Comparison of ENCODE assay signal across 8 cellular contexts in the genomic region with DNA sequence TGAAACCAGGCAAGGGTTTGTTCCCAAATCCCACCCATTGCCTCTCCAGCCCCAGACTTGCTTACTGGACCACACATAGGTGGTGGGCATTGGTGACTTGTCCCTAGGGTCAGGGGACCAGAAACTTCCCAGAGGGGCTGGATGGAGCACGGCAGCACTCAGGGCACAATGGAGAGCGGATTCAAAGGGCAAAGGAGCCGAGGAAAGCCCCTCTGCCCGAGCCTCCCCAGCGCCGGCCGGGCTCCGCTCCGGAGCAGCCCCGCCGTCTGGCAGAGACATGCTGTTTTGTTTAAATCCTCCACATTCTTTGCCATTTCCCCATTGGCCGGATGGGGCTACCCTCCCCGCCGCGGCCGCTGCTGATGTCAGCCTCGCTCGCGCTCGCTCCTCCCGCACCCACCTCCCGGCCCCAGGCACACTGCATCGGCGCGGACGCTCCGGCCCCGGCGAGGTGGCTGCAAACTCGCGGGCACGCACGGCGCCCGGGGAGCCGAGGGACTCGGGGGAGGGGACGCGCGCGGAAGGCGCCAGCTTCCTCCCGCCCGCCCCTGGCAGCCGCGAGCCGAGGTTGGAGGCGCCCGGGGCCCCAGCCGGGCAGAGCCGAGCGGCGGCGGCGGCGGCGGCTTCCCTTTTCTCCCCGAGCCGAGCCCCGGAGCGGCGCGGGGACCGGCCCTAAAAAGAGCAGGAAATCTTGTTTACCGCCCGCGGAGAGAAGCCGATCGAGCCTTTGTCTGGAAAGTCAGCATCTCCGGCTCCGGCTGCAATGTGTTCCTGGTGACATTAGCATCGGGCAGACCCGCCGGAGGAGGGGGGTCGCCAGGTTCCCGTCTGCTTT. TPM values are rescaled to one million over a fixed set of nuclear protein-coding genes. Genes with fewer than 3 reads are reported as not detected.
DNase-seq lines count a peak whose midpoint lies in the region; ATAC-seq and TF ChIP-seq lines count a peak whose summit lies in the region.

A gene (plus strand): TSS at position 390 of the 835 bp plus-strand sequence.

- DNase-seq in NCI-H2171 treated with DMSO at 0.1 percent for 48 hours (lab: John Stamatoyannopoulos, UW) (peak; percentile 78), MCF 10A (ENCODE audit: unreplicated experiment) (peak; percentile 88)

- no peaks in the 10 kb centered on the region for H3K9me3 Mint-ChIP-seq in MCF 10A (ENCODE audit: unreplicated experiment)

- H3K4me3 ChIP-seq in iPS-20b (ENCODE audit: low read length) (peak within 1 kb of the TSS; percentile 85), skin epidermis (peak within 1 kb of the TSS; percentile 51 to 80 (median 69))

- no peak within 1 kb of the TSS for H3K27ac Mint-ChIP-seq in MCF 10A (ENCODE audit: low read depth, unreplicated experiment)

- H3K4me1 Mint-ChIP-seq in MCF 10A (ENCODE audit: insufficient read depth, unreplicated experiment) = peaks cover 11% of the 10 kb centered on the region

- intact Hi-C loops in MCF 10A (cut with micrococcal nuclease) = loop anchor here (10.0 kb wide), 1 partner anchor 338 kb away; a partner anchor contains a TSS

- BruUV-seq in MCF 10A (replicated peaks; lab: Mats Ljungman, UMichigan) = TSS peak; percentile 24

- H3K27ac ChIP-seq in 22Rv1 (peak within 1 kb of the TSS; percentile 47), VCaP (peak within 1 kb of the TSS; percentile 65), iPS-20b (ENCODE audit: low read length) (peak within 1 kb of the TSS; percentile 100), skin epidermis (peak within 1 kb of the TSS; percentile 68 to 94 (median 85))

- no peaks in the 10 kb centered on the region for H3K36me3 Mint-ChIP-seq in MCF 10A (ENCODE audit: insufficient read depth, unreplicated experiment)

- H3K4me1 ChIP-seq in iPS-20b (ENCODE audit: insufficient read depth, low read length) = peaks cover 7% of the 10 kb centered on the region; the same call in 1 of the 2 replicates

- H3K27me3 Mint-ChIP-seq in MCF 10A (ENCODE audit: insufficient read depth, unreplicated experiment) = no peaks in the 10 kb centered on the region

- CTCF ChIA-PET in MCF 10A (lab: Yijun Ruan, JAX) = interaction anchor here (0.7 to 6.6 kb wide), 14 partner anchors 11 to 318 kb away, joined by 3 to 91 read pairs (median 16); a partner anchor contains a TSS

- POLR2A ChIA-PET in MCF 10A (lab: Yijun Ruan, JAX) = interaction anchor here (0.9 to 5.6 kb wide), 7 partner anchors 12 to 341 kb away, joined by 3 to 54 read pairs (median 3); a partner anchor contains a TSS

- H3K27me3 ChIP-seq in iPS-20b (ENCODE audit: insufficient read depth, low read length) = no peaks in the 10 kb centered on the region

- peak within 1 kb of the TSS; percentile 90 for H3K9ac ChIP-seq in iPS-20b (ENCODE audit: low read depth, low read length)

- TF ChIP-seq CTCF in 22Rv1 (IDR thresholded peaks at IDR 0.05) = 0 out of 2 replicates have a peak, but pooled peaks have one; percentile 2
- no peak for TF ChIP-seq CTCF in VCaP (conservative IDR thresholded peaks at IDR 0.05)
- no peak for TF ChIP-seq CTCF in MCF 10A (IDR thresholded peaks at IDR 0.05; ENCODE audit: unreplicated experiment)

- no peaks in the 10 kb centered on the region for H3K9me3 ChIP-seq in iPS-20b (ENCODE audit: insufficient read depth, low read depth, low read length)

- ATAC-seq in GM18519 (IDR thresholded peaks at IDR 0.05; ENCODE audit: low FRiP score, unreplicated experiment) = peak; percentile 55
- ATAC-seq in HG03045 (IDR thresholded peaks at IDR 0.05; ENCODE audit: unreplicated experiment) = peak; percentile 78

- peak within 1 kb of the TSS; percentile 75 for H3K4me3 Mint-ChIP-seq in MCF 10A (ENCODE audit: unreplicated experiment)

- H3K36me3 ChIP-seq in iPS-20b (ENCODE audit: insufficient read depth, low read depth, low read length) = no peaks in the 10 kb centered on the region

RNA-seq across cellular contexts. Expression of the gene that starts here (rescaled TPM):
- 28.3 and 40.1 TPM in 2 replicates for total RNA-seq in MCF 10A (2022)

Comparison
In these comparisons a context has a peak if more than half of its experiments do, and no peak if none do; other contexts are left out.
1. Peak in every context shown above with its lines: DNase-seq, ATAC-seq, H3K4me3 ChIP-seq and H3K27ac ChIP-seq.
2. H3K27ac ChIP-seq: peak in every context shown above with its lines; median percentile 100 in iPS-20b; 85 in skin epidermis; 65 in VCaP; 47 in 22Rv1.